ENCODE assay signal across 29 cellular contexts in genomic region chr6:157522472-157522871, GRCh38.
"Had no signal": no experiment of that assay in that cellular context is flagged by ENCODE, and none has a peak within 500 bp of the region (broad histone marks: within the 10 kb centered on the region; RNA-seq: fewer than 3 reads in every experiment).

No MANE protein-coding gene starts in this region.

- H3K9me3 Mint-ChIP-seq: activated B cell treated with CpG ODN at 0.5 μM for 24 hours; activated CD8-positive, alpha-beta T cell treated with anti-CD3 and anti-CD28 coated beads for 36 hours; activated naive CD4-positive, alpha-beta T cell treated with anti-CD3 and anti-CD28 coated beads, Interleukin-2, amount 50 U/mL, for 24 hours; activated naive CD8-positive, alpha-beta T cell treated with anti-CD3 and anti-CD28 coated beads, Interleukin-2, amount 50 U/mL, for 24 hours; activated T-cell treated with anti-CD3 and anti-CD28 coated beads, Interleukin-2, amount 50 U/mL, for 4 hours; activated T-helper 17 cell treated with anti-CD3 and anti-CD28 coated beads, Interleukin-2, amount 50 U/mL, for 72 hours had no signal

- H3K27ac Mint-ChIP-seq: activated B cell treated with CpG ODN at 0.5 μM for 24 hours; activated CD8-positive, alpha-beta T cell treated with anti-CD3 and anti-CD28 coated beads for 36 hours; activated naive CD4-positive, alpha-beta T cell treated with anti-CD3 and anti-CD28 coated beads, Interleukin-2, amount 50 U/mL, for 24 hours; activated naive CD8-positive, alpha-beta T cell treated with anti-CD3 and anti-CD28 coated beads for 36 hours; activated naive CD8-positive, alpha-beta T cell treated with anti-CD3 and anti-CD28 coated beads, Interleukin-2, amount 50 U/mL, for 24 hours had no signal

- H3K9me3 ChIP-seq: adrenal gland, body of pancreas, colonic mucosa, esophagus squamous epithelium, gastroesophageal sphincter had no signal

- H3K4me3 Mint-ChIP-seq: activated B cell treated with CpG ODN at 0.5 μM for 24 hours; activated CD8-positive, alpha-beta T cell treated with anti-CD3 and anti-CD28 coated beads for 36 hours; activated naive CD4-positive, alpha-beta T cell treated with anti-CD3 and anti-CD28 coated beads, Interleukin-2, amount 50 U/mL, for 24 hours; activated naive CD8-positive, alpha-beta T cell treated with anti-CD3 and anti-CD28 coated beads for 36 hours; activated naive CD8-positive, alpha-beta T cell treated with anti-CD3 and anti-CD28 coated beads, Interleukin-2, amount 50 U/mL, for 24 hours; activated T-cell treated with anti-CD3 and anti-CD28 coated beads, Interleukin-2, amount 50 U/mL, for 4 hours; activated T-helper 17 cell treated with anti-CD3 and anti-CD28 coated beads, Interleukin-2, amount 50 U/mL, for 72 hours had no signal

- H3K4me3 ChIP-seq: adrenal gland, body of pancreas, colonic mucosa, esophagus squamous epithelium, gastroesophageal sphincter had no signal

- H3K27me3 ChIP-seq: adrenal gland, body of pancreas, colonic mucosa, esophagus squamous epithelium, gastroesophageal sphincter had no signal

- H3K36me3 ChIP-seq: adrenal gland, colonic mucosa, esophagus squamous epithelium, gastroesophageal sphincter, WERI-Rb-1 had no signal

- H3K27ac ChIP-seq: adrenal gland, body of pancreas, colonic mucosa, epithelial cell of prostate, esophagus squamous epithelium, gastroesophageal sphincter, WERI-Rb-1 had no signal

- H3K36me3 Mint-ChIP-seq: activated naive CD4-positive, alpha-beta T cell treated with anti-CD3 and anti-CD28 coated beads, Interleukin-2, amount 50 U/mL, for 24 hours had no signal

- H3K27me3 Mint-ChIP-seq: activated B cell treated with CpG ODN at 0.5 μM for 24 hours; activated CD8-positive, alpha-beta T cell treated with anti-CD3 and anti-CD28 coated beads for 36 hours; activated naive CD4-positive, alpha-beta T cell treated with anti-CD3 and anti-CD28 coated beads, Interleukin-2, amount 50 U/mL, for 24 hours; activated naive CD8-positive, alpha-beta T cell treated with anti-CD3 and anti-CD28 coated beads for 36 hours; activated naive CD8-positive, alpha-beta T cell treated with anti-CD3 and anti-CD28 coated beads, Interleukin-2, amount 50 U/mL, for 24 hours; activated T-helper 17 cell treated with anti-CD3 and anti-CD28 coated beads, Interleukin-2, amount 50 U/mL, for 72 hours had no signal

- ATAC-seq: activated CD4-positive, CD25-positive, alpha-beta regulatory T cell treated with anti-CD3 and anti-CD28 coated beads, Interleukin-2, amount 50 U/mL, for 24 hours; activated CD8-positive, alpha-beta T cell treated with anti-CD3 and anti-CD28 coated beads for 36 hours; activated naive CD8-positive, alpha-beta T cell treated with anti-CD3 and anti-CD28 coated beads, Interleukin-2, amount 50 U/mL, for 24 hours; activated T-cell treated with anti-CD3 and anti-CD28 coated beads, Interleukin-2, amount 50 U/mL, for 4 hours; body of pancreas; gastroesophageal sphincter had no signal

- DNase-seq: activated B cell treated with CpG ODN at 0.5 μM for 24 hours; activated CD4-positive, alpha-beta T cell treated with anti-CD3 and anti-CD28 coated beads for 48 hours; activated CD4-positive, alpha-beta T cell treated with anti-CD3 and anti-CD28 coated beads, Interleukin-2, amount 50 U/mL, for 1 hour; activated CD4-positive, alpha-beta T cell treated with anti-CD3 and anti-CD28 coated beads, Interleukin-2, amount 50 U/mL, for 48 hours; activated CD8-positive, alpha-beta memory T cell treated with anti-CD3 and anti-CD28 coated beads for 24 hours; activated CD8-positive, alpha-beta T cell treated with anti-CD3 and anti-CD28 coated beads for 36 hours; activated effector memory CD4-positive, alpha-beta T cell treated with Interleukin-2 at 50 U/mL for 16 hours; activated gamma-delta T cell treated with Interleukin-2 at 50 U/mL for 16 hours; activated naive CD4-positive, alpha-beta T cell treated with Interleukin-2 at 50 U/mL for 16 hours; activated naive CD8-positive, alpha-beta T cell treated with anti-CD3 and anti-CD28 coated beads for 36 hours; activated naive CD8-positive, alpha-beta T cell treated with anti-CD3 and anti-CD28 coated beads, Interleukin-2, amount 50 U/mL, for 24 hours; activated T-cell treated with anti-CD3 and anti-CD28 coated beads, Interleukin-2, amount 50 U/mL, for 4 hours; adrenal gland; amygdala; aorta; body of pancreas; caudate nucleus; cerebellar nuclear complex; colonic mucosa; effector CD8-positive, alpha-beta T cell; esophagus squamous epithelium; foreskin melanocyte; T1000; WERI-Rb-1 had no signal

- H3K4me1 ChIP-seq: body of pancreas, colonic mucosa had no signal
